Comparison of ENCODE assay signal across 8 cellular contexts in the genomic region with DNA sequence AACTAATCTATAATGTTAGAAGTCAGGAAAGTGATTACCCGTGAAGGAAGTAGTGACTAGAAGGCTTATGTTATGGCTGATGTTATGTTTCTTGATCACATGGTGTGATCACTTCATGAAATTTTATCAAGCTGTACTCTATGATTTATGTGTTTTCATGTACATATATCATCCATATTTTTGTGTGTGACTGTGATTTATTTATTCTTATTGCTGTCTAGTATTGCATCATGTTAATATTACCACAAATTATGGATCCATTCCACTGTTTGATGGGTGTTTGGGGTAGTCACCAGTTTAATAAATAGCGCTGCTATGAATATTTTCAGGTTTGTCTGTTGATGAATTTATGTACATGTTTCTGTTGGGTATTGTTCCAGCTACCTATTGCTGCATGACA. TPM values are rescaled to one million over a fixed set of nuclear protein-coding genes. Genes with fewer than 3 reads are reported as not detected.
"Had no signal": no experiment of that assay in that cellular context is flagged by ENCODE, and none has a peak within 500 bp of the region (broad histone marks: within the 10 kb centered on the region; RNA-seq: fewer than 3 reads in every experiment).

No MANE protein-coding gene starts in this region.

- H3K9me3 ChIP-seq: HAP-1 had no signal

- H3K4me1 ChIP-seq: HAP-1 had no signal

- H3K4me3 ChIP-seq: GM23248, HAP-1 had no signal

- H2AFZ ChIP-seq: GM23248 had no signal

- H3K4me2 ChIP-seq: KMS-11 had no signal

- H3K9ac ChIP-seq: GM23248, KMS-11 had no signal

- FAIRE-seq: HTR-8/SVneo had no signal

- H3K27ac ChIP-seq: GM23248, KMS-11 had no signal

- H3K36me3 ChIP-seq: HAP-1 had no signal

- DNase-seq: GM23248, GOT3, H7, KBM-7 had no signal

RNA-seq across cellular contexts. Expression of gene SH2D6, which starts 59.4 kb away (rescaled TPM):
- total RNA-seq: GM23248, H4, H7 had no signal
